Comparison of ENCODE assay signal across 8 cellular contexts in genomic region chr20:53216856-53217576, GRCh38.
A peak's percentile ranks its signal among the peaks of the same experiment; 100 is the strongest.
DNase-seq lines count a peak whose midpoint lies in the region; ATAC-seq, FAIRE-seq and TF ChIP-seq lines count a peak whose summit lies in the region.

No MANE protein-coding gene starts in this region.

- H3K9me3 Mint-ChIP-seq in activated naive CD4-positive, alpha-beta T cell treated with anti-CD3 and anti-CD28 coated beads, Interleukin-2, amount 50 U/mL, for 72 hours, result peaks cover 2 to 16% of the 10 kb centered on the region in 2 donors

- TF ChIP-seq CTCF in A549 (IDR thresholded peaks at IDR 0.05), result peak; percentile 70
- TF ChIP-seq CTCF in left ventricle myocardium inferior (IDR thresholded peaks at IDR 0.05; ENCODE audit: borderline replicate concordance), result peak; percentile 92
- TF ChIP-seq CTCF in retinal pigment epithelial cell (conservative IDR thresholded peaks at IDR 0.05; ENCODE audit: low read depth, low read length), result peak; percentile 86

- no peak for TF ChIP-seq EP300 in A549 (IDR thresholded peaks at IDR 0.05)

- H3K36me3 ChIP-seq in HUES64 (ENCODE audit: insufficient read depth, low read length), result no peaks in the 10 kb centered on the region
- H3K36me3 ChIP-seq in left ventricle myocardium inferior, result no peaks in the 10 kb centered on the region

- WGBS in A549 (ENCODE audit: missing lambda C conversion rate), result 16% methylated on average over 31 of the region's 32 CpGs
- WGBS in HUES64, result 36% methylated on average over 32 of the region's 32 CpGs

- no peak for TF ChIP-seq POLR2A in A549 (IDR thresholded peaks at IDR 0.05; ENCODE audit: low read length)

- H3K9ac ChIP-seq in HUES64 (ENCODE audit: low read depth, low read length), result no peak overlapping the region

- H3K4me3 ChIP-seq in A549, result no peak overlapping the region
- peak overlapping the region; percentile 35 for H3K4me3 ChIP-seq in HUES64 (ENCODE audit: low read length)
- H3K4me3 ChIP-seq in left ventricle myocardium inferior, result peak overlapping the region; percentile 29
- H3K4me3 ChIP-seq in retinal pigment epithelial cell (ENCODE audit: low read length), result peak overlapping the region; percentile 41

- H3K4me1 ChIP-seq in A549 (no peaks in the 10 kb centered on the region), HUES64 (ENCODE audit: insufficient read depth, low read length) (peaks cover 20% of the 10 kb centered on the region), left ventricle myocardium inferior (peaks cover 6% of the 10 kb centered on the region)

- ATAC-seq in A549, result peak; percentile 76 to 94
- ATAC-seq in GM18907 (IDR thresholded peaks at IDR 0.05; ENCODE audit: unreplicated experiment), result peak; percentile 68
- peak; percentile 82 to 89 for ATAC-seq in activated naive CD4-positive, alpha-beta T cell treated with anti-CD3 and anti-CD28 coated beads, Interleukin-2, amount 50 U/mL, for 72 hours

- H3K27me3 ChIP-seq in HUES64 (ENCODE audit: insufficient read depth, low read length) (peaks cover 7% of the 10 kb centered on the region; the same call in 1 of the 2 replicates), left ventricle myocardium inferior (ENCODE audit: low read depth) (peaks cover 12% of the 10 kb centered on the region)

- CTCF ChIA-PET in A549 (lab: Yijun Ruan, JAX), result interaction anchor here (0.7 to 1.7 kb wide), 12 partner anchors 8 to 905 kb away, joined by 3 to 10 read pairs (median 4); no protein-coding TSS in a partner anchor

- H3K36me3 Mint-ChIP-seq in activated naive CD4-positive, alpha-beta T cell treated with anti-CD3 and anti-CD28 coated beads, Interleukin-2, amount 50 U/mL, for 72 hours, result peaks cover 0 to 46% of the 10 kb centered on the region in 2 donors

- no peak overlapping the region for H3K27ac ChIP-seq in A549
- no peak overlapping the region for H3K27ac ChIP-seq in HUES64 (ENCODE audit: low read depth, low read length)
- H3K27ac ChIP-seq in left ventricle myocardium inferior (replicated peaks), result no peak overlapping the region

- no peak for FAIRE-seq in A549 (lab: Jason Lieb, UNC)

- DNase-seq in A549 (ENCODE audit: low read depth in 1 of 2, low spot score in 1 of 2) (peak; percentile 29 to 47), SK-N-DZ (ENCODE audit: low spot score) (peak; percentile 61), left ventricle myocardium inferior (peak; percentile 66), retinal pigment epithelial cell (ENCODE audit: low read depth) (no peak), cerebellar nuclear complex (lab: John Stamatoyannopoulos, UW) (no peak)
- peak; percentile 77 to 90 for DNase-seq in activated naive CD4-positive, alpha-beta T cell treated with anti-CD3 and anti-CD28 coated beads, Interleukin-2, amount 50 U/mL, for 72 hours (ENCODE audit: low spot score in 2 of 2)

- intact Hi-C loops in left ventricle myocardium inferior (cut with micrococcal nuclease), result no loop called here

- H3K9me3 ChIP-seq in A549 (no peaks in the 10 kb centered on the region; the same call in 2 of the 3 replicates), HUES64 (ENCODE audit: insufficient read depth, low read depth, low read length) (peaks cover 15% of the 10 kb centered on the region), left ventricle myocardium inferior (replicated peaks) (peaks cover 6% of the 10 kb centered on the region)

- POLR2A ChIA-PET in A549 (lab: Yijun Ruan, JAX), result no interaction called here

- H3K27ac Mint-ChIP-seq in activated naive CD4-positive, alpha-beta T cell treated with anti-CD3 and anti-CD28 coated beads, Interleukin-2, amount 50 U/mL, for 72 hours, result peak overlapping the region; percentile 90 to 99

- peak; percentile 60 to 66 for TF ChIP-seq RAD21 in A549 (conservative IDR thresholded peaks at IDR 0.05 in 1 of 2, IDR thresholded peaks at IDR 0.05 in 1 of 2)

- H3K4me2 ChIP-seq in A549, result peak overlapping the region; percentile 23; the same call in 1 of the 3 replicates

TF ChIP-seq in A549, 52 proteins besides CTCF, POLR2A, EP300 and RAD21:
- TF ChIP-seq POLR2AphosphoS2 (conservative IDR thresholded peaks at IDR 0.05; ENCODE audit: low read length) (no peak), SMC3 (IDR thresholded peaks at IDR 0.05) (peak; percentile 65)

Comparison
In these comparisons a context has a peak if more than half of its experiments do, and no peak if none do; other contexts are left out.
1. DNase-seq: peak in A549 (2 of 2), SK-N-DZ (single experiment), activated naive CD4-positive, alpha-beta T cell treated with anti-CD3 and anti-CD28 coated beads, Interleukin-2, amount 50 U/mL, for 72 hours (2 of 2) and left ventricle myocardium inferior (single experiment); none in retinal pigment epithelial cell (single experiment) and cerebellar nuclear complex (0 of 2).
2. Peak in every context shown above with its lines, with median percentiles within 50 percentile points of each other: ATAC-seq and CTCF ChIP-seq.